ENCODE assay signal across 8 cellular contexts in the genomic region with DNA sequence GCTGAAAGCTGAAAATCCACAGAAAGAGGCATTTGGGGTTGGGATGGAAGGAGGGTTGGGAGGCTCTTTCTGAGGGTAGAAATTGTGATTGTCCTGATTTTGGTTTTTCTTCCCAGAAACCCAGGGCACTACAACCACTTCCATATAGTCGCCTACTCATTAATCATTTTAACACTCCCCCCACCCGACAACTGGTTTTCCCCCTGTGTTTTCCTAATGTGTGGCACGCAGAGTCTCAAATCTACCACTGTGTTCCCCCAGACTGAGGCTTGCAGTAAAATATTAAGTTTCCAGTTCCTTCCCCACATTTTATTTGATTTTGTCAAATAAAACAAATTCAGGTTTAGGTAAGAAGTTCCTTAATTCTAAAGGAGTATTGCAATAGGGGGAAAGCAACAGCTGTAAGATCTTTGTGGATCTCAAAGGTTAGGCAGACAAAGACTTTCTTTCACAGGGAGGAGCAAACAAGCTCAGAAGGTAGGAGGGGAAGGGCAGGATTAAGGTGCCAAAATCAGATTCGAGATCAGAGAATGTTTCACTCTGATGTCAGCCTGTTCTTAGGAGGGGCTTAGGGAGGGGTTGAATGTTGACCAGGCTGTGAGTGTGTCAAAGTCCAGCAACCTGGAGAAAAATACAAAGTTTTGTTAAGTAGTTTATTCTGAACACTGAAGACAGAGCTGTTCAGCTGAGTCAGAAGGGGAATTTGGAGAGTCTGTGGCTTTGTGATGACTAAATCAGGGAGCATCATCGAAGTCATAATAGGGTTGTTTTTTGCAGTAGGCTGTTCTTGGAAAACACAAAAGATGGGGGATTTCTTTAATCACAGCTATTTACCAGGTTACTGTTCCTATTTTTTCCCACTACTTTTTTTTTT. TPM values are rescaled to one million over a fixed set of nuclear protein-coding genes. Genes with fewer than 3 reads are reported as not detected.
DNase-seq lines count a peak whose midpoint lies in the region; ATAC-seq and TF ChIP-seq lines count a peak whose summit lies in the region.

No MANE protein-coding gene starts in this region.

- H3K4me1 ChIP-seq in HUES48 (ENCODE audit: control insufficient read depth, insufficient read depth, low read length) (peaks cover 8% of the 10 kb centered on the region), thyroid gland (peaks cover 27 to 61% of the 10 kb centered on the region in 2 donors)

- 50 to 56% methylated on average over 5 of the region's 5 CpGs for WGBS in thyroid gland, 2 donors

- peak; percentile 49 for ATAC-seq in GM21576 (IDR thresholded peaks at IDR 0.05; ENCODE audit: unreplicated experiment)

- H3K36me3 ChIP-seq in GM06990 (ENCODE audit: control insufficient read depth, insufficient read depth, low read length) (peaks cover 15% of the 10 kb centered on the region), HUES48 (ENCODE audit: control insufficient read depth, insufficient read depth, low read length) (peaks cover 12% of the 10 kb centered on the region; the same call in 1 of the 2 replicates), thyroid gland (no peaks in the 10 kb centered on the region)

- H3K9ac ChIP-seq in HUES48 (ENCODE audit: low read depth, low read length), result no peak overlapping the region

- peak in 1 of 2 donors; percentile 20 for TF ChIP-seq POLR2A in thyroid gland (IDR thresholded peaks at IDR 0.05)

- no peaks in the 10 kb centered on the region for H3K27me3 ChIP-seq in GM06990 (replicated peaks; ENCODE audit: control insufficient read depth, insufficient read depth, low read length)
- no peaks in the 10 kb centered on the region for H3K27me3 ChIP-seq in HUES48 (ENCODE audit: control insufficient read depth, insufficient read depth, low read length)
- no peaks in the 10 kb centered on the region for H3K27me3 ChIP-seq in thyroid gland

- H3K9me3 ChIP-seq in HUES48 (ENCODE audit: control insufficient read depth, insufficient read depth, low read length) (no peaks in the 10 kb centered on the region), thyroid gland (no peaks in the 10 kb centered on the region)

- peak overlapping the region; percentile 96 for H3K4me3 ChIP-seq in GM06990 (replicated peaks; ENCODE audit: low read depth, low read length)
- no peak overlapping the region for H3K4me3 ChIP-seq in HUES48 (ENCODE audit: low read depth, low read length)
- H3K4me3 ChIP-seq in thyroid gland (replicated peaks in 1 of 3), result no peak overlapping the region

- TF ChIP-seq CTCF in GM06990 (IDR thresholded peaks at IDR 0.05; ENCODE audit: insufficient read depth, low read length, poor library complexity, severe bottlenecking), result no peak
- TF ChIP-seq CTCF in thyroid gland (IDR thresholded peaks at IDR 0.05), result no peak

- intact Hi-C loops in thyroid gland (cut with DNase I), result loop anchor here (10.0 kb wide), 1 partner anchor 172 kb away; no protein-coding TSS in a partner anchor

- peak; percentile 61 for DNase-seq in GM06990 (ENCODE audit: extremely low read depth, insufficient read length)
- DNase-seq in activated naive CD4-positive, alpha-beta T cell treated with anti-CD3 and anti-CD28 coated beads, Interleukin-2, amount 50 U/mL, for 16 hours, result peak; percentile 36
- peak; percentile 96 for DNase-seq in kidney tubule cell (ENCODE audit: low spot score)
- peak; percentile 27 to 34 for DNase-seq in thyroid gland
- DNase-seq in cortex of kidney (lab: John Stamatoyannopoulos, UW), result no peak
- no peak for DNase-seq in Ammon's horn (ENCODE audit: low spot score)

- H3K27ac ChIP-seq in HUES48 (ENCODE audit: low read depth, low read length) (peak overlapping the region; percentile 50), thyroid gland (peak overlapping the region; percentile 52 to 73 (median 65))

RNA-seq across cellular contexts. Expression of gene ZNF267, which starts 3.6 kb away (rescaled TPM):
- total RNA-seq in thyroid gland, result 10 to 100 TPM; 13.1 to 25.9 (median 16.2) TPM

Comparison
In these comparisons a context has a peak if more than half of its experiments do, and no peak if none do; other contexts are left out.
1. DNase-seq: peak in GM06990 (single experiment), activated naive CD4-positive, alpha-beta T cell treated with anti-CD3 and anti-CD28 coated beads, Interleukin-2, amount 50 U/mL, for 16 hours (single experiment), kidney tubule cell (single experiment) and thyroid gland (2 of 2); none in cortex of kidney (single experiment) and Ammon's horn (single experiment).